In genomic region chr10:42876476-42876875, GRCh38 we compare ENCODE assay signal across 1 cellular context.
TF ChIP-seq lines count a peak whose summit lies in the region.

No MANE protein-coding gene starts in this region.

TF ChIP-seq in H1, 55 proteins besides CTCF, POLR2A, EP300 and RAD21 (continued from another document):
- TF ChIP-seq ATF3 (IDR thresholded peaks at IDR 0.05; ENCODE audit: insufficient read depth, low read depth, low read length) (no peak), RFX5 (IDR thresholded peaks at IDR 0.05; ENCODE audit: borderline replicate concordance, low read depth, low read length) (no peak), KDM5A (IDR thresholded peaks at IDR 0.05; ENCODE audit: low read length) (no peak), TAF1 (IDR thresholded peaks at IDR 0.05; ENCODE audit: low read depth, low read length) (no peak), KDM1A (IDR thresholded peaks at IDR 0.05; ENCODE audit: borderline replicate concordance, low read length) (no peak), BACH1 (IDR thresholded peaks at IDR 0.05; ENCODE audit: low read length) (no peak), GTF2F1 (IDR thresholded peaks at IDR 0.05; ENCODE audit: borderline replicate concordance, low read depth, low read length) (no peak), BRCA1 (IDR thresholded peaks at IDR 0.05; ENCODE audit: low read depth, low read length) (no peak), SIX5 (IDR thresholded peaks at IDR 0.05; ENCODE audit: low read depth, low read length) (no peak), POU5F1 (IDR thresholded peaks at IDR 0.05; ENCODE audit: low read depth, low read length) (no peak), CBX5 (IDR thresholded peaks at IDR 0.05; ENCODE audit: low read depth, low read length) (no peak), EZH2 (IDR thresholded peaks at IDR 0.05; ENCODE audit: low read depth, low read length, severe bottlenecking) (no peak), EGR1 (IDR thresholded peaks at IDR 0.05; ENCODE audit: borderline replicate concordance, low read depth, low read length) (no peak), TAF7 (optimal IDR thresholded peaks at IDR 0.05; ENCODE audit: borderline replicate concordance, low read depth, low read length) (no peak)
